ENCODE assay signal across 28 cellular contexts in the genomic region with DNA sequence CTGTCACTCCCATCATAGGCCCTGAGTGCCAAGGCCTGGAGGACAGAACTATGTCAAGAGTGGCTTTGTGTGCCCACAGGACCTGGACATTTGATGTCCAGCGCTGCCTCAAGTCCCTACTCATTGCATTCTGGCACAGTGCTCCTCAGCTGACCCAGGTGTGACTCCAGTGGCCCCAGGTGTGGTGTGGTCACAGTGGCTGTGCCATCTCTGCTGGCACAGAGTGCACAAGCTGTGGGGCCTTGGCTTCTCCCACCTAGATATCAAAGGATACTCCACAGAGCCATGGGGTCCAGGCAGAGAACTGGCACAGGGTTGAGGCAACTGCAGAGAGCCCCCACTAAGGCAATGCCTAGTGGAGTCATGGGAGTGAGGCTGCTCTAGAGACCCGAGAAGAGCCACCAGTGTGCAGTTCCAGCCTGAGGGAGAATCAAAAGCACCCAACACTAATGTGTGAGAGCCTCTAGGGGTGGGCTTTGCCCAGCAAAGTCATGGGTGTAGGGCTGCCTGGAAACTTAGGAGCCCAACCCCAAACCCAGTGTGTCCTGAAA.
"Had no signal": no experiment of that assay in that cellular context is flagged by ENCODE, and none has a peak within 500 bp of the region (broad histone marks: within the 10 kb centered on the region; RNA-seq: fewer than 3 reads in every experiment).

No MANE protein-coding gene starts in this region.

- H3K4me1 ChIP-seq: neural progenitor cell, parathyroid adenoma, psoas muscle, right lobe of liver, suprapubic skin, testis, tibial artery, transverse colon, vagina had no signal

- H3K27me3 Mint-ChIP-seq: naive thymus-derived CD4-positive, alpha-beta T cell; progenitor cell of endocrine pancreas; stimulated activated naive CD8-positive, alpha-beta T cell treated with anti-CD3 and anti-CD28 coated beads, Interleukin-15, Interleukin-2, amounts not matched to agents 100 ng/mL and 50 ng/mL, for 24 hours; type B pancreatic cell had no signal

- H3K4me3 ChIP-seq: neural progenitor cell, ovary, psoas muscle, right lobe of liver, skin epidermis, smooth muscle cell, suprapubic skin, testis, tibial artery, transverse colon, vagina had no signal

- DNase-seq: naive thymus-derived CD4-positive, alpha-beta T cell; natural killer cell; occipital lobe; ovary; posterior cingulate gyrus; psoas muscle; right lobe of liver; stimulated activated CD4-positive, alpha-beta T cell treated with anti-CD3 and anti-CD28 coated beads, Interleukin-15, amount 100 ng/mL, for 24 hours; stimulated activated CD4-positive, alpha-beta T cell treated with anti-CD3 and anti-CD28 coated beads, Interleukin-2, amount 100 ng/mL, for 24 hours; stimulated activated CD4-positive, alpha-beta T cell treated with anti-CD3 and anti-CD28 coated beads, Interleukin-2, amount 100 ng/mL, for 48 hours; stimulated activated CD4-positive, alpha-beta T cell treated with anti-CD3 and anti-CD28 coated beads, Interleukin-4, amount 100 ng/mL, for 24 hours; stimulated activated naive CD4-positive, alpha-beta T cell; substantia nigra; testis; tibial artery; transverse colon had no signal

- H3K27ac Mint-ChIP-seq: naive thymus-derived CD4-positive, alpha-beta T cell; natural killer cell; nephron; neural progenitor cell; progenitor cell of endocrine pancreas; stimulated activated effector memory CD8-positive, alpha-beta T cell treated with anti-CD3 and anti-CD28 coated beads, Interleukin-12 subunit alpha, Interleukin-12 subunit beta, amount 100 ng/mL, for 72 hours; stimulated activated naive CD8-positive, alpha-beta T cell treated with anti-CD3 and anti-CD28 coated beads, Interleukin-15, Interleukin-2, amounts not matched to agents 100 ng/mL and 50 ng/mL, for 24 hours; type B pancreatic cell had no signal

- H3K4me3 Mint-ChIP-seq: naive thymus-derived CD4-positive, alpha-beta T cell; natural killer cell; nephron; neural progenitor cell; stimulated activated effector memory CD8-positive, alpha-beta T cell treated with anti-CD3 and anti-CD28 coated beads, Interleukin-12 subunit alpha, Interleukin-12 subunit beta, amount 100 ng/mL, for 72 hours; stimulated activated naive CD8-positive, alpha-beta T cell treated with anti-CD3 and anti-CD28 coated beads, Interleukin-15, Interleukin-2, amounts not matched to agents 100 ng/mL and 50 ng/mL, for 24 hours; type B pancreatic cell had no signal

- ATAC-seq: naive thymus-derived CD4-positive, alpha-beta T cell; natural killer cell; psoas muscle; right cardiac atrium; stimulated activated effector memory CD8-positive, alpha-beta T cell treated with anti-CD3 and anti-CD28 coated beads, Interleukin-12 subunit alpha, Interleukin-12 subunit beta, amount 100 ng/mL, for 72 hours had no signal

- H3K9me3 ChIP-seq: ovary, psoas muscle, right lobe of liver, suprapubic skin, testis, tibial artery, transverse colon, vagina had no signal

- H3K9me3 Mint-ChIP-seq: naive thymus-derived CD4-positive, alpha-beta T cell; natural killer cell; nephron; neural progenitor cell; stimulated activated effector memory CD8-positive, alpha-beta T cell treated with anti-CD3 and anti-CD28 coated beads, Interleukin-12 subunit alpha, Interleukin-12 subunit beta, amount 100 ng/mL, for 72 hours; stimulated activated naive CD8-positive, alpha-beta T cell treated with anti-CD3 and anti-CD28 coated beads, Interleukin-15, Interleukin-2, amounts not matched to agents 100 ng/mL and 50 ng/mL, for 24 hours; type B pancreatic cell had no signal

- H3K27ac ChIP-seq: neural progenitor cell, ovary, parathyroid adenoma, psoas muscle, right lobe of liver, skin epidermis, suprapubic skin, testis, tibial artery, transverse colon, vagina had no signal

- H3K27me3 ChIP-seq: neural progenitor cell, ovary, right lobe of liver, suprapubic skin, testis, tibial artery, transverse colon, vagina had no signal

- H3K4me1 Mint-ChIP-seq: natural killer cell; nephron; neural progenitor cell; stimulated activated effector memory CD8-positive, alpha-beta T cell treated with anti-CD3 and anti-CD28 coated beads, Interleukin-12 subunit alpha, Interleukin-12 subunit beta, amount 100 ng/mL, for 72 hours had no signal

- H3K36me3 ChIP-seq: neural progenitor cell, ovary, transverse colon had no signal
